Comparison of ENCODE assay signal across 8 cellular contexts in the genomic region with DNA sequence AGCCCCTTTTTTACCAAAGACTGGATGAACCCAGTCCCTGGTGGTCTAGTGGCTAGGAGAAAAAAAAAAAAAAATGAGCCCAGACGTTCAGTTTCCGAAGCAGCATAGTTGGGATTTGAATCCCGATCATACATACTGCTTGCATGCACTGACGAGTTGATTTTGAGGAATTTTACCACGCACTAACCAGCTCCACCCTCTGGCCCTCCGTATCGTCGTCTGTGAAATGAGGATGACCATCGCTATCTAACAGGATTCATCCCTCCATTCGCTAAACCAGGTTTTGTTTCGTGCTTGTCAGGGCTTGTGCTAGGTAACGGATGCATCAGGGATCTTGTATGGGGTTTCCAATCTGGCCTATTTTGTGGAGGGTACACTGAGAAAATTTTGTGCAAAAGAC. TPM values are rescaled to one million over a fixed set of nuclear protein-coding genes. Genes with fewer than 3 reads are reported as not detected.
DNase-seq lines count a peak whose midpoint lies in the region; ATAC-seq and TF ChIP-seq lines count a peak whose summit lies in the region.

No MANE protein-coding gene starts in this region.

- intact Hi-C loops in activated CD4-positive, alpha-beta T cell treated with anti-CD3 and anti-CD28 coated beads for 36 hours (cut with DNase I, micrococcal nuclease), result loop anchor here (2.0 to 10.0 kb wide), 7 partner anchors 155 to 1648 kb away; a partner anchor contains a TSS

- H3K4me1 Mint-ChIP-seq in activated CD4-positive, alpha-beta T cell treated with anti-CD3 and anti-CD28 coated beads for 36 hours, result peaks cover 19% of the 10 kb centered on the region
- H3K4me1 Mint-ChIP-seq in nephron progenitor cell, result peaks cover 22% of the 10 kb centered on the region

- peak overlapping the region; percentile 78 for H3K4me3 Mint-ChIP-seq in activated CD4-positive, alpha-beta T cell treated with anti-CD3 and anti-CD28 coated beads for 36 hours
- H3K4me3 Mint-ChIP-seq in nephron progenitor cell, result peak overlapping the region; percentile 88

- POLR2A ChIA-PET in activated CD4-positive, alpha-beta T cell treated with anti-CD3 and anti-CD28 coated beads for 36 hours (lab: Charles Lee), result no interaction called here

- DNase-seq in activated CD4-positive, alpha-beta T cell treated with anti-CD3 and anti-CD28 coated beads for 36 hours, result no peak
- DNase-seq in activated CD4-positive, alpha-beta T cell treated with anti-CD3 and anti-CD28 coated beads, Interleukin-2, amount 50 U/mL, for 1 hour, result no peak
- DNase-seq in SJCRH30 (no peak), epithelial cell of esophagus (ENCODE audit: low read depth) (peak; percentile 39), nephron progenitor cell (no peak), NCI-H128 (lab: John Stamatoyannopoulos, UW; ENCODE audit: unreplicated experiment) (no peak), LoVo (ENCODE audit: low spot score) (no peak), NCI-H2029 (lab: John Stamatoyannopoulos, UW) (no peak)

- no peak for TF ChIP-seq CTCF in epithelial cell of esophagus (IDR thresholded peaks at IDR 0.05; ENCODE audit: insufficient read depth, low read depth, low read length, missing control alignments)
- no peak for TF ChIP-seq CTCF in nephron progenitor cell (IDR thresholded peaks at IDR 0.05)

- peak overlapping the region; percentile 60; the same call in 1 of the 2 replicates for H3K27ac ChIP-seq in SJCRH30

- H3K36me3 Mint-ChIP-seq in activated CD4-positive, alpha-beta T cell treated with anti-CD3 and anti-CD28 coated beads for 36 hours (ENCODE audit: low read depth), result peaks cover 29% of the 10 kb centered on the region
- H3K36me3 Mint-ChIP-seq in nephron progenitor cell (ENCODE audit: low read depth), result peaks cover 28% of the 10 kb centered on the region

- no peaks in the 10 kb centered on the region for H3K9me3 ChIP-seq in SJCRH30 (replicated peaks)

- peak overlapping the region; percentile 77 for H3K4me3 ChIP-seq in SJCRH30
- peak overlapping the region; percentile 81 for H3K4me3 ChIP-seq in epithelial cell of esophagus (ENCODE audit: low read length)

- no peaks in the 10 kb centered on the region for H3K9me3 Mint-ChIP-seq in activated CD4-positive, alpha-beta T cell treated with anti-CD3 and anti-CD28 coated beads for 36 hours (ENCODE audit: low read depth)
- H3K9me3 Mint-ChIP-seq in nephron progenitor cell, result peaks cover 13% of the 10 kb centered on the region

- CTCF ChIA-PET in activated CD4-positive, alpha-beta T cell treated with anti-CD3 and anti-CD28 coated beads for 36 hours (lab: Charles Lee), result interaction anchor here (1.0 to 1.9 kb wide), 2 partner anchors 53 to 58 kb away, joined by 5 to 11 read pairs; no protein-coding TSS in a partner anchor

- no peaks in the 10 kb centered on the region for H3K27me3 Mint-ChIP-seq in activated CD4-positive, alpha-beta T cell treated with anti-CD3 and anti-CD28 coated beads for 36 hours
- peaks cover 18% of the 10 kb centered on the region for H3K27me3 Mint-ChIP-seq in nephron progenitor cell (ENCODE audit: low read depth, poor library complexity)

- peak overlapping the region; percentile 94 for H3K27ac Mint-ChIP-seq in activated CD4-positive, alpha-beta T cell treated with anti-CD3 and anti-CD28 coated beads for 36 hours
- no peak overlapping the region for H3K27ac Mint-ChIP-seq in nephron progenitor cell

- H3K36me3 ChIP-seq in SJCRH30, result no peaks in the 10 kb centered on the region

- H3K27me3 ChIP-seq in SJCRH30, result no peaks in the 10 kb centered on the region

- ATAC-seq in activated CD4-positive, alpha-beta T cell treated with anti-CD3 and anti-CD28 coated beads for 36 hours, result no peak

- H3K4me1 ChIP-seq in SJCRH30, result no peaks in the 10 kb centered on the region

RNA-seq across cellular contexts. Expression of a gene that starts 0.8 kb away (rescaled TPM):
- total RNA-seq in activated CD4-positive, alpha-beta T cell treated with anti-CD3 and anti-CD28 coated beads for 36 hours, result 10 to 100 TPM; 17.4 to 23.8 TPM
- 15.0 and 15.5 TPM in 2 replicates for total RNA-seq in SJCRH30 (2014; rRNA removed; shearing (Covaris generic))

RNA-seq across cellular contexts. Expression of a gene that starts 33.7 kb away (rescaled TPM):
- not detected for total RNA-seq in activated CD4-positive, alpha-beta T cell treated with anti-CD3 and anti-CD28 coated beads for 36 hours
- not detected in 2 replicates for total RNA-seq in SJCRH30 (2014; rRNA removed; shearing (Covaris generic))

RNA-seq across cellular contexts. Expression of a gene that starts 51.7 kb away (rescaled TPM):
- total RNA-seq in activated CD4-positive, alpha-beta T cell treated with anti-CD3 and anti-CD28 coated beads for 36 hours, result under 1 TPM; 0.63 to 0.75 TPM
- total RNA-seq in SJCRH30 (2014; rRNA removed; shearing (Covaris generic)), result 0.10 and 0.51 TPM in 2 replicates

RNA-seq across cellular contexts. Expression of a gene that starts 59.8 kb away (rescaled TPM):
- under 1 TPM; 0.32 to 0.34 TPM for total RNA-seq in activated CD4-positive, alpha-beta T cell treated with anti-CD3 and anti-CD28 coated beads for 36 hours
- total RNA-seq in SJCRH30 (2014; rRNA removed; shearing (Covaris generic)), result 0.28 TPM in 1 of 2 replicates, not detected in the other
